In genomic region chr7:129596386-129596785, GRCh38 we compare ENCODE assay signal across 8 cellular contexts. TPM values are rescaled to one million over a fixed set of nuclear protein-coding genes. Genes with fewer than 3 reads are reported as not detected.
DNase-seq lines count a peak whose midpoint lies in the region; FAIRE-seq and TF ChIP-seq lines count a peak whose summit lies in the region.
"Not testable (repeated sequence)": the region's sequence is repeated elsewhere in the genome, so short reads cannot be mapped to it uniquely, and the experiment has no call there.

No MANE protein-coding gene starts in this region.

- not testable (repeated sequence) for H3K79me2 ChIP-seq in GM23248 (ENCODE audit: insufficient read depth); mammary epithelial cell (ENCODE audit: insufficient read depth, low read length); keratinocyte (ENCODE audit: control insufficient read depth, insufficient read depth, low read length)

- not testable (repeated sequence) for H3K4me3 ChIP-seq in AG10803 (ENCODE audit: low read length); GM23248; MG63; mammary epithelial cell (replicated peaks in 1 of 3; ENCODE audit: insufficient read depth in 1 of 3, low read depth in 2 of 3, low read length in 3 of 3); keratinocyte (ENCODE audit: control insufficient read depth in 2 of 3, extremely low read depth in 1 of 3, insufficient read depth in 2 of 3, low read depth in 1 of 3, low read length in 3 of 3); skeletal muscle satellite cell (ENCODE audit: low read length)

- H3K27me3 ChIP-seq in GM23248 (replicated peaks; ENCODE audit: insufficient read depth); MG63; mammary epithelial cell (ENCODE audit: insufficient read depth, low read length); keratinocyte (ENCODE audit: control insufficient read depth, extremely low read depth, insufficient read depth, low read length); skeletal muscle satellite cell (ENCODE audit: control insufficient read depth, insufficient read depth, low read length): not testable (repeated sequence)

- peak; percentile 66 for DNase-seq in AG10803 (ENCODE audit: low read depth)
- peak; percentile 83 for DNase-seq in GM23248
- peak; percentile 45 for DNase-seq in HS-5 (ENCODE audit: low read depth)
- DNase-seq in MG63 = peak; percentile 44
- DNase-seq in amniotic epithelial cell (ENCODE audit: low read depth) = peak; percentile 35
- peak; percentile 88 for DNase-seq in mammary epithelial cell
- not testable (repeated sequence) for DNase-seq in keratinocyte (ENCODE audit: low read depth, low spot score)

- intact Hi-C loops in mammary epithelial cell (cut with micrococcal nuclease) = loop anchor here (5.0 kb wide), 2 partner anchors 64 to 94 kb away; partner anchors contain the start of gene SMKR1

- H3K36me3 ChIP-seq in GM23248 (ENCODE audit: low read depth); MG63; mammary epithelial cell (ENCODE audit: insufficient read depth, low read length); keratinocyte (ENCODE audit: control insufficient read depth in 2 of 2, extremely low read depth in 1 of 2, insufficient read depth in 2 of 2, low read length in 2 of 2); skeletal muscle satellite cell (ENCODE audit: insufficient read depth, low read length): not testable (repeated sequence)

- H3K9me1 ChIP-seq in keratinocyte (ENCODE audit: control insufficient read depth, extremely low read depth, insufficient read depth, low read length) = not testable (repeated sequence)

- H3F3A ChIP-seq in GM23248 (ENCODE audit: insufficient read depth) = peaks cover 22% of the 10 kb centered on the region

- H3K4me1 ChIP-seq in GM23248 (ENCODE audit: insufficient read depth) (peaks cover 24% of the 10 kb centered on the region), skeletal muscle satellite cell (ENCODE audit: control insufficient read depth, insufficient read depth, low read length) (peaks cover 19% of the 10 kb centered on the region)
- not testable (repeated sequence) for H3K4me1 ChIP-seq in mammary epithelial cell (ENCODE audit: insufficient read depth, low read length); keratinocyte (ENCODE audit: control insufficient read depth, extremely low read depth, insufficient read depth, low read length)

- not testable (repeated sequence) for FAIRE-seq in keratinocyte (lab: Jason Lieb, UNC)

- H4K20me1 ChIP-seq in GM23248 (ENCODE audit: insufficient read depth); mammary epithelial cell (ENCODE audit: insufficient read depth, low read length); keratinocyte (ENCODE audit: control insufficient read depth, extremely low read depth, insufficient read depth, low read length): not testable (repeated sequence)

- not testable (repeated sequence) for TF ChIP-seq CTCF in AG10803 (conservative IDR thresholded peaks at IDR 0.05; ENCODE audit: low read length); mammary epithelial cell (conservative IDR thresholded peaks at IDR 0.05 in 1 of 2, IDR thresholded peaks at IDR 0.05 in 1 of 2; ENCODE audit: extremely low read depth in 1 of 2, insufficient read depth in 1 of 2, low read depth in 1 of 2, low read length in 2 of 2); keratinocyte (optimal IDR thresholded peaks at IDR 0.05 in 1 of 3, IDR thresholded peaks at IDR 0.05 in 1 of 3, conservative IDR thresholded peaks at IDR 0.05 in 1 of 3; ENCODE audit: extremely low read depth in 1 of 3, insufficient read depth in 2 of 3, low read length in 3 of 3)

- WGBS in GM23248 (ENCODE audit: low coverage in 1 of 2, low lambda C conversion rate in 2 of 2, missing lambda C conversion rate in 2 of 2), 2 experiments = 19 to 23% methylated on average over 6 of the region's 6 CpGs
- 4% methylated on average over 6 of the region's 6 CpGs for WGBS in mammary epithelial cell (ENCODE audit: low coverage, missing lambda C conversion rate)

- H3K9me3 ChIP-seq in GM23248 (ENCODE audit: low read depth); MG63; mammary epithelial cell (replicated peaks; ENCODE audit: insufficient read depth, low read length); keratinocyte (ENCODE audit: control insufficient read depth, low read depth, low read length); skeletal muscle satellite cell (replicated peaks; ENCODE audit: low read length): not testable (repeated sequence)

- peak overlapping the region; percentile 30; the same call in 1 of the 2 replicates for H3K9ac ChIP-seq in GM23248
- not testable (repeated sequence) for H3K9ac ChIP-seq in mammary epithelial cell (ENCODE audit: insufficient read depth, low read length); keratinocyte (ENCODE audit: control insufficient read depth, extremely low read depth, insufficient read depth, low read length); skeletal muscle satellite cell (ENCODE audit: low read depth, low read length)

- not testable (repeated sequence) for H3K9me2 ChIP-seq in GM23248 (ENCODE audit: insufficient read depth)

- TSS peak; percentile 100 for BruUV-seq in mammary epithelial cell (replicated peaks; lab: Mats Ljungman, UMichigan)

- peak overlapping the region; percentile 59 for H3K27ac ChIP-seq in GM23248
- not testable (repeated sequence) for H3K27ac ChIP-seq in mammary epithelial cell (ENCODE audit: insufficient read depth, low read depth, low read length); keratinocyte (ENCODE audit: control insufficient read depth, insufficient read depth, low read length)

- in situ Hi-C loops in GM23248 (cut with MboI); mammary epithelial cell (cut with MboI; ENCODE audit: low sequenced_read_pairs in 2 of 2): not testable (repeated sequence)

- dilution Hi-C loops in mammary epithelial cell (cut with HindIII; ENCODE audit: low sequenced_read_pairs); keratinocyte (cut with MboI; ENCODE audit: extremely low pct_ligation_motif_present, low sequenced_read_pairs): not testable (repeated sequence)

- CTCF ChIA-PET in mammary epithelial cell (lab: Charles Lee; ENCODE audit: low non-redundant PET) = not testable (repeated sequence)

- H2AFZ ChIP-seq in GM23248; mammary epithelial cell (ENCODE audit: low read depth, low read length); keratinocyte (ENCODE audit: control insufficient read depth, low read length): not testable (repeated sequence)

- H3K4me2 ChIP-seq in GM23248 (ENCODE audit: unreplicated experiment) (peak overlapping the region; percentile 23), mammary epithelial cell (ENCODE audit: insufficient read depth, low read depth, low read length) (peak overlapping the region; percentile 3), keratinocyte (ENCODE audit: control insufficient read depth, extremely low read depth, insufficient read depth, low read depth, low read length) (peak overlapping the region; percentile 16), skeletal muscle satellite cell (ENCODE audit: low read length) (peak overlapping the region; percentile 12)

RNA-seq across cellular contexts. Expression of gene NRF1, which starts 15.1 kb away (rescaled TPM):
- total RNA-seq in GM23248 (2014; rRNA removed; shearing (Covaris generic)) = 7.0 and 11.1 TPM in 2 replicates
- polyA plus RNA-seq in GM23248 (2016; fragmentation: Nextera tagmentation; extraction: Ambion mirVana) = 2.5 and 3.5 TPM in 2 replicates
- 8.1 and 14.2 TPM in 2 replicates for total RNA-seq in MG63 (2014; rRNA removed; shearing (Covaris generic); ENCODE audit: low replicate concordance)
- 10 to 100 TPM; 11.3 to 14.3 TPM for total RNA-seq in mammary epithelial cell
- 8.9 TPM for polyA plus RNA-seq in mammary epithelial cell
- 16.4 TPM for polyA minus RNA-seq in mammary epithelial cell
- 9.2 to 12.6 TPM (median 10.4 TPM) in 3 replicates for polyA plus RNA-seq in keratinocyte
- polyA plus RNA-seq in keratinocyte (2011; ENCODE audit: low read depth) = 3.1 TPM
- polyA plus RNA-seq in keratinocyte (2011; cell fraction: cytosol; rRNA removed) = 6.7 and 7.0 TPM in 2 replicates
- 20.3 and 25.7 TPM in 2 replicates for polyA plus RNA-seq in keratinocyte (2011; cell fraction: nucleus; rRNA removed)
- 7.1 and 8.3 TPM in 2 replicates for polyA plus RNA-seq in keratinocyte (2012; ENCODE audit: low replicate concordance)
- 17.2 to 28.9 TPM (median 22.8 TPM) in 3 replicates for polyA minus RNA-seq in keratinocyte
- polyA minus RNA-seq in keratinocyte (2011; cell fraction: cytosol; rRNA and poly(A)+ RNA removed) = 9.0 TPM
- polyA minus RNA-seq in keratinocyte (2011; cell fraction: nucleus; rRNA and poly(A)+ RNA removed) = 12.3 and 29.0 TPM in 2 replicates
- total RNA-seq in skeletal muscle satellite cell (2012; rRNA removed) = 8.1 and 10.7 TPM in 2 replicates
